22 cellular contexts compared by ENCODE assay signal in genomic region chr3:111496894-111497559, GRCh38. TPM values are rescaled to one million over a fixed set of nuclear protein-coding genes. Genes with fewer than 3 reads are reported as not detected.
"Had no signal": no experiment of that assay in that cellular context is flagged by ENCODE, and none has a peak within 500 bp of the region (broad histone marks: within the 10 kb centered on the region; RNA-seq: fewer than 3 reads in every experiment).

No MANE protein-coding gene starts in this region.

- H3K4me1 ChIP-seq: body of pancreas, left ventricle myocardium inferior, right lobe of liver, suprapubic skin, transverse colon, vagina had no signal

- H3K9me3 Mint-ChIP-seq: activated T-helper 2 cell treated with anti-CD3 and anti-CD28 coated beads, Interferon-gamma antibody, Interleukin-2, Interleukin-4, amounts not matched to agents 10 μg/mL and 5 μg/mL and 100 μg/mL, durations not matched to agents 14 hours and 24 hours and 36 hours; effector memory CD8-positive, alpha-beta T cell had no signal

- H3K27me3 Mint-ChIP-seq: activated CD4-positive, alpha-beta T cell treated with anti-CD3 and anti-CD28 coated beads, Interleukin-2, amount 10 ng/mL, durations not matched to agents 24 days and 14 days; activated naive CD8-positive, alpha-beta T cell treated with anti-CD3 and anti-CD28 coated beads, Interleukin-2, amount 10 ng/mL, durations not matched to agents 7 days and 5 days; activated T-cell treated with anti-CD3 and anti-CD28 coated beads, Interleukin-2, amount 50 U/mL, for 24 hours; effector memory CD8-positive, alpha-beta T cell; stimulated activated naive CD8-positive, alpha-beta T cell treated with anti-CD3 and anti-CD28 coated beads, Interleukin-15, amount 100 ng/mL, for 72 hours had no signal

- H3K9me3 ChIP-seq: body of pancreas, ovary, right lobe of liver, suprapubic skin, transverse colon, vagina had no signal

- H3K27me3 ChIP-seq: body of pancreas, ovary, right lobe of liver, suprapubic skin, transverse colon, vagina had no signal

- ATAC-seq: activated CD8-positive, alpha-beta T cell treated with anti-CD3 and anti-CD28 coated beads, Interleukin-2, amount 10 ng/mL, durations not matched to agents 7 days and 5 days; body of pancreas; effector memory CD8-positive, alpha-beta T cell; stimulated activated naive CD8-positive, alpha-beta T cell treated with anti-CD3 and anti-CD28 coated beads, Interleukin-15, amount 100 ng/mL, for 72 hours had no signal

- H3K27ac ChIP-seq: body of pancreas, left ventricle myocardium inferior, ovary, suprapubic skin, transverse colon, vagina had no signal

- H3K36me3 ChIP-seq: left ventricle myocardium inferior, ovary, right lobe of liver, suprapubic skin, transverse colon, vagina had no signal

- DNase-seq: activated CD4-positive, alpha-beta T cell treated with anti-CD3 and anti-CD28 coated beads, Interleukin-2, amount 10 ng/mL, durations not matched to agents 24 days and 14 days; activated CD8-positive, alpha-beta T cell treated with anti-CD3 and anti-CD28 coated beads, Interleukin-2, amount 10 ng/mL, durations not matched to agents 7 days and 5 days; activated naive CD4-positive, alpha-beta T cell treated with Interleukin-2 at 50 U/mL for 16 hours; activated naive CD8-positive, alpha-beta T cell treated with anti-CD3 and anti-CD28 coated beads, Interleukin-2, amount 10 ng/mL, durations not matched to agents 7 days and 5 days; activated T-cell treated with anti-CD3 and anti-CD28 coated beads, Interleukin-2, amount 50 U/mL, for 24 hours; body of pancreas; caudate nucleus; effector memory CD8-positive, alpha-beta T cell; immature natural killer cell; kidney glomerular epithelial cell; left ventricle myocardium inferior; ovary; right lobe of liver; small intestine; stimulated activated CD4-positive, alpha-beta T cell treated with anti-CD3 and anti-CD28 coated beads, Interleukin-15, amount 100 ng/mL, for 24 hours; stimulated activated CD4-positive, alpha-beta T cell treated with anti-CD3 and anti-CD28 coated beads, Interleukin-2, amount 100 ng/mL, for 48 hours; stimulated activated naive CD8-positive, alpha-beta T cell treated with anti-CD3 and anti-CD28 coated beads, Interleukin-15, amount 100 ng/mL, for 72 hours; transverse colon had no signal

- H3K27ac Mint-ChIP-seq: activated CD4-positive, alpha-beta T cell treated with anti-CD3 and anti-CD28 coated beads, Interleukin-2, amount 10 ng/mL, durations not matched to agents 24 days and 14 days; activated CD8-positive, alpha-beta T cell treated with anti-CD3 and anti-CD28 coated beads, Interleukin-2, amount 10 ng/mL, durations not matched to agents 7 days and 5 days; activated naive CD8-positive, alpha-beta T cell treated with anti-CD3 and anti-CD28 coated beads, Interleukin-2, amount 10 ng/mL, durations not matched to agents 7 days and 5 days; activated T-cell treated with anti-CD3 and anti-CD28 coated beads, Interleukin-2, amount 50 U/mL, for 24 hours; activated T-helper 2 cell treated with anti-CD3 and anti-CD28 coated beads, Interferon-gamma antibody, Interleukin-2, Interleukin-4, amounts not matched to agents 10 μg/mL and 5 μg/mL and 100 μg/mL, durations not matched to agents 14 hours and 24 hours and 36 hours; immature natural killer cell; stimulated activated naive CD8-positive, alpha-beta T cell treated with anti-CD3 and anti-CD28 coated beads, Interleukin-15, amount 100 ng/mL, for 72 hours had no signal

- H3K36me3 Mint-ChIP-seq: activated naive CD8-positive, alpha-beta T cell treated with anti-CD3 and anti-CD28 coated beads, Interleukin-2, amount 10 ng/mL, durations not matched to agents 7 days and 5 days had no signal

- H3K4me3 ChIP-seq: body of pancreas, left ventricle myocardium inferior, ovary, right lobe of liver, suprapubic skin, transverse colon, vagina had no signal

- H3K4me3 Mint-ChIP-seq: activated CD4-positive, alpha-beta T cell treated with anti-CD3 and anti-CD28 coated beads, Interleukin-2, amount 10 ng/mL, durations not matched to agents 24 days and 14 days; activated CD8-positive, alpha-beta T cell treated with anti-CD3 and anti-CD28 coated beads, Interleukin-2, amount 10 ng/mL, durations not matched to agents 7 days and 5 days; activated naive CD8-positive, alpha-beta T cell treated with anti-CD3 and anti-CD28 coated beads, Interleukin-2, amount 10 ng/mL, durations not matched to agents 7 days and 5 days; activated T-cell treated with anti-CD3 and anti-CD28 coated beads, Interleukin-2, amount 50 U/mL, for 24 hours; effector memory CD8-positive, alpha-beta T cell; immature natural killer cell; stimulated activated naive CD8-positive, alpha-beta T cell treated with anti-CD3 and anti-CD28 coated beads, Interleukin-15, amount 100 ng/mL, for 72 hours had no signal

- H3K4me1 Mint-ChIP-seq: activated naive CD8-positive, alpha-beta T cell treated with anti-CD3 and anti-CD28 coated beads, Interleukin-2, amount 10 ng/mL, durations not matched to agents 7 days and 5 days; immature natural killer cell; stimulated activated naive CD8-positive, alpha-beta T cell treated with anti-CD3 and anti-CD28 coated beads, Interleukin-15, amount 100 ng/mL, for 72 hours had no signal

RNA-seq across cellular contexts. Expression of gene CD96, which starts 45.0 kb away (rescaled TPM):
- polyA plus RNA-seq: neural cell had no signal
